Comparison of ENCODE assay signal across 1 cellular context in genomic region chr10:35642793-35643114, GRCh38.
A peak's percentile ranks its signal among the peaks of the same experiment; 100 is the strongest.
TF ChIP-seq lines count a peak whose summit lies in the region.

No MANE protein-coding gene starts in this region.

TF ChIP-seq in H1, 55 proteins besides CTCF, POLR2A, EP300 and RAD21:
- TF ChIP-seq, protein P1, sequence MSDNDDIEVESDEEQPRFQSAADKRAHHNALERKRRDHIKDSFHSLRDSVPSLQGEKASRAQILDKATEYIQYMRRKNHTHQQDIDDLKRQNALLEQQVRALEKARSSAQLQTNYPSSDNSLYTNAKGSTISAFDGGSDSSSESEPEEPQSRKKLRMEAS (IDR thresholded peaks at IDR 0.05), result no peak
- TF ChIP-seq KDM4A (IDR thresholded peaks at IDR 0.05; ENCODE audit: low read depth, low read length, severe bottlenecking), result peak; percentile 4
